In genomic region chr11:128813729-128814128, GRCh38 we compare ENCODE assay signal across 26 cellular contexts. TPM values are rescaled to one million over a fixed set of nuclear protein-coding genes. Genes with fewer than 3 reads are reported as not detected.
DNase-seq lines count a peak whose midpoint lies in the region; ATAC-seq, FAIRE-seq and TF ChIP-seq lines count a peak whose summit lies in the region.
"Had no signal": no experiment of that assay in that cellular context is flagged by ENCODE, and none has a peak within 500 bp of the region (broad histone marks: within the 10 kb centered on the region; RNA-seq: fewer than 3 reads in every experiment).

No MANE protein-coding gene starts in this region.

- H2AFZ ChIP-seq in H1 (ENCODE audit: low read length) (peak overlapping the region; percentile 59; the same call in 1 of the 2 replicates), trophoblast cell (ENCODE audit: insufficient read depth, low read length, poor library complexity) (no peak overlapping the region)

- H2BK120ac ChIP-seq in H1 (replicated peaks; ENCODE audit: low read depth, low read length), result no peak overlapping the region
- H2BK120ac ChIP-seq in trophoblast cell (ENCODE audit: insufficient read depth, low read length, poor library complexity), result no peak overlapping the region

- H3K18ac ChIP-seq in H1 (ENCODE audit: extremely low read depth, low read length), result no peak overlapping the region
- no peak overlapping the region for H3K18ac ChIP-seq in trophoblast cell (ENCODE audit: low read length)

- H2BK12ac ChIP-seq in H1 (ENCODE audit: low read depth, low read length) (no peak overlapping the region), trophoblast cell (ENCODE audit: low read length) (peak overlapping the region; percentile 23)

- no peak overlapping the region for H4K12ac ChIP-seq in trophoblast cell (ENCODE audit: low read depth, low read length)

- H2BK15ac ChIP-seq in H1 (ENCODE audit: low read length), result no peak overlapping the region

- H4K5ac ChIP-seq in H1 (ENCODE audit: insufficient read length, low read depth, low read length), result no peak overlapping the region

- no peak overlapping the region for H3K4me2 ChIP-seq in H1 (ENCODE audit: insufficient read depth in 1 of 2, low read depth in 2 of 2, low read length in 2 of 2)
- no peak overlapping the region for H3K4me2 ChIP-seq in trophoblast cell (ENCODE audit: low read length)
- H3K4me2 ChIP-seq: SK-N-SH had no signal

- H3K36me3 ChIP-seq in CD8-positive, alpha-beta memory T cell (ENCODE audit: insufficient read depth, low read length), result peaks cover 26% of the 10 kb centered on the region
- H3K36me3 ChIP-seq in H1 (ENCODE audit: control insufficient read depth in 2 of 4, insufficient read depth in 4 of 4, low read length in 3 of 4) (no peaks in the 10 kb centered on the region), trophoblast cell (ENCODE audit: control insufficient read depth in 1 of 2, insufficient read depth in 2 of 2, low read length in 2 of 2) (no peaks in the 10 kb centered on the region), right atrium auricular region (no peaks in the 10 kb centered on the region)
- peaks cover 9 to 75% (median 19%) of the 10 kb centered on the region in 3 experiments for H3K36me3 ChIP-seq in naive thymus-derived CD4-positive, alpha-beta T cell (ENCODE audit: control insufficient read depth in 2 of 3, insufficient read depth in 3 of 3, low read length in 3 of 3)
- H3K36me3 ChIP-seq: BE2C had no signal

- no peak overlapping the region for H4K91ac ChIP-seq in H1 (replicated peaks; ENCODE audit: insufficient read length, low read length)
- H4K91ac ChIP-seq in trophoblast cell (ENCODE audit: low read depth, low read length), result no peak overlapping the region

- no peak overlapping the region for H2BK5ac ChIP-seq in H1 (ENCODE audit: low read depth, low read length)
- H2BK5ac ChIP-seq in trophoblast cell (ENCODE audit: low read depth, low read length, poor library complexity), result no peak overlapping the region

- FAIRE-seq in H1 (lab: Jason Lieb, UNC), result no peak
- FAIRE-seq: G401.6, GM18507, H54 had no signal

- peaks cover 3% of the 10 kb centered on the region; the same call in 1 of the 2 replicates for H3K23me2 ChIP-seq in H1 (ENCODE audit: low read depth, low read length)

- H3K9me3 Mint-ChIP-seq in CD4-positive, alpha-beta T cell, result no peaks in the 10 kb centered on the region
- no peaks in the 10 kb centered on the region for H3K9me3 Mint-ChIP-seq in CD8-positive, alpha-beta memory T cell
- H3K9me3 Mint-ChIP-seq in naive thymus-derived CD4-positive, alpha-beta T cell, result peaks cover 0 to 1% (median 0%) of the 10 kb centered on the region in 11 donors

- H3K79me2 ChIP-seq in H1 (ENCODE audit: control insufficient read depth in 1 of 2, insufficient read depth in 2 of 2, low read length in 2 of 2) (no peaks in the 10 kb centered on the region), trophoblast cell (ENCODE audit: control insufficient read depth, insufficient read depth, low read length, poor library complexity) (no peaks in the 10 kb centered on the region)

- intact Hi-C loops in CD4-positive, alpha-beta T cell (cut with DNase I, micrococcal nuclease), result no loop called here
- intact Hi-C loops in naive thymus-derived CD4-positive, alpha-beta T cell (cut with micrococcal nuclease), result no loop called here

- no peak overlapping the region for H3K4ac ChIP-seq in H1 (replicated peaks; ENCODE audit: insufficient read length, low read depth, low read length)
- H3K4ac ChIP-seq in trophoblast cell (ENCODE audit: low read depth, low read length), result no peak overlapping the region

- H3K36me3 Mint-ChIP-seq in CD4-positive, alpha-beta T cell (ENCODE audit: low read depth), result peaks cover 87% of the 10 kb centered on the region
- H3K36me3 Mint-ChIP-seq in CD8-positive, alpha-beta memory T cell, result peaks cover 8 to 82% (median 26%) of the 10 kb centered on the region in 3 donors
- peaks cover 7 to 60% (median 27%) of the 10 kb centered on the region in 5 donors for H3K36me3 Mint-ChIP-seq in naive thymus-derived CD4-positive, alpha-beta T cell

- no peaks in the 10 kb centered on the region for H3K79me1 ChIP-seq in H1 (ENCODE audit: low read depth, low read length)
- peaks cover 6% of the 10 kb centered on the region for H3K79me1 ChIP-seq in trophoblast cell (ENCODE audit: low read length)

- H3K23ac ChIP-seq in H1 (ENCODE audit: insufficient read length), result no peak overlapping the region
- H3K23ac ChIP-seq in trophoblast cell (ENCODE audit: low read length), result no peak overlapping the region

- H3K27ac ChIP-seq in CD4-positive, alpha-beta T cell (ENCODE audit: low read depth, low read length), result no peak overlapping the region
- H3K27ac ChIP-seq in CD8-positive, alpha-beta memory T cell (ENCODE audit: low read depth, low read length), result no peak overlapping the region
- H3K27ac ChIP-seq in H1 (ENCODE audit: low read depth, low read length), result no peak overlapping the region; the same call in 1 of the 2 replicates
- no peak overlapping the region for H3K27ac ChIP-seq in trophoblast cell (ENCODE audit: low read depth, low read length)
- H3K27ac ChIP-seq in right atrium auricular region, result no peak overlapping the region
- no peak overlapping the region for H3K27ac ChIP-seq in naive thymus-derived CD4-positive, alpha-beta T cell (ENCODE audit: low read depth, low read length)

- H2BK20ac ChIP-seq in H1 (ENCODE audit: low read length), result no peak overlapping the region

- no peak for TF ChIP-seq POLR2A in H1 (IDR thresholded peaks at IDR 0.05; ENCODE audit: control extremely low read depth in 1 of 2, low read depth in 2 of 2, low read length in 2 of 2)

- H3K14ac ChIP-seq in H1 (ENCODE audit: insufficient read length) (no peak overlapping the region), trophoblast cell (ENCODE audit: low read length) (no peak overlapping the region)

- H3K4me3 ChIP-seq in CD8-positive, alpha-beta memory T cell (ENCODE audit: low read length), result no peak overlapping the region
- H3K4me3 ChIP-seq in H1 (ENCODE audit: extremely low read depth in 1 of 4, insufficient read depth in 2 of 4, low read depth in 3 of 4, low read length in 4 of 4) (no peak overlapping the region), trophoblast cell (ENCODE audit: low read depth, low read length) (no peak overlapping the region), right atrium auricular region (no peak overlapping the region)
- H3K4me3 ChIP-seq in naive thymus-derived CD4-positive, alpha-beta T cell (ENCODE audit: low read length), result no peak overlapping the region

- H3K9me3 ChIP-seq in CD4-positive, alpha-beta T cell (ENCODE audit: control insufficient read depth, low read length), result no peaks in the 10 kb centered on the region
- no peaks in the 10 kb centered on the region for H3K9me3 ChIP-seq in CD8-positive, alpha-beta memory T cell (ENCODE audit: low read length)
- H3K9me3 ChIP-seq in H1 (ENCODE audit: insufficient read depth in 2 of 2, low read depth in 1 of 2, low read length in 1 of 2) (no peaks in the 10 kb centered on the region), trophoblast cell (ENCODE audit: insufficient read depth, low read depth, low read length) (peaks cover 3% of the 10 kb centered on the region), right atrium auricular region (no peaks in the 10 kb centered on the region)
- H3K9me3 ChIP-seq in naive thymus-derived CD4-positive, alpha-beta T cell (ENCODE audit: control insufficient read depth in 2 of 3, low read length in 3 of 3), result no peaks in the 10 kb centered on the region
- H3K9me3 ChIP-seq: BE2C, SK-N-SH had no signal

- H4K8ac ChIP-seq in H1 (ENCODE audit: extremely low read depth, insufficient read depth, low read length) (no peak overlapping the region), trophoblast cell (ENCODE audit: low read depth, low read length) (no peak overlapping the region)

- no peaks in the 10 kb centered on the region for H3K4me1 ChIP-seq in CD8-positive, alpha-beta memory T cell (ENCODE audit: insufficient read depth, low read length)
- peaks cover 6 to 14% (median 8%) of the 10 kb centered on the region in 4 experiments; a peak in 5 of 7 replicates for H3K4me1 ChIP-seq in H1 (replicated peaks in 1 of 4; ENCODE audit: control insufficient read depth in 3 of 4, insufficient read depth in 4 of 4, low read length in 3 of 4)
- peaks cover 8% of the 10 kb centered on the region in 2 experiments for H3K4me1 ChIP-seq in trophoblast cell (ENCODE audit: control insufficient read depth in 1 of 2, insufficient read depth in 2 of 2, low read length in 2 of 2)
- H3K4me1 ChIP-seq in right atrium auricular region, result no peaks in the 10 kb centered on the region
- H3K4me1 ChIP-seq in naive thymus-derived CD4-positive, alpha-beta T cell (ENCODE audit: control insufficient read depth in 2 of 2, insufficient read depth in 2 of 2, low read length in 2 of 2), result no peaks in the 10 kb centered on the region
- H3K4me1 ChIP-seq: BE2C had no signal

- H3K27me3 ChIP-seq in CD4-positive, alpha-beta T cell (ENCODE audit: control insufficient read depth, insufficient read depth, low read length), result no peaks in the 10 kb centered on the region
- no peaks in the 10 kb centered on the region for H3K27me3 ChIP-seq in CD8-positive, alpha-beta memory T cell (ENCODE audit: insufficient read depth, low read length, poor library complexity, severe bottlenecking)
- H3K27me3 ChIP-seq in H1 (replicated peaks in 1 of 4; ENCODE audit: control insufficient read depth in 3 of 4, extremely low read depth in 1 of 4, insufficient read depth in 3 of 4, low read length in 3 of 4), result no peaks in the 10 kb centered on the region
- H3K27me3 ChIP-seq in trophoblast cell (ENCODE audit: insufficient read depth, low read length), result no peaks in the 10 kb centered on the region
- H3K27me3 ChIP-seq in right atrium auricular region, result no peaks in the 10 kb centered on the region
- no peaks in the 10 kb centered on the region for H3K27me3 ChIP-seq in naive thymus-derived CD4-positive, alpha-beta T cell (ENCODE audit: control insufficient read depth in 2 of 2, insufficient read depth in 2 of 2, low read length in 2 of 2)
- H3K27me3 ChIP-seq: BE2C had no signal

- no peak for ATAC-seq in CD4-positive, alpha-beta T cell (ENCODE audit: poor library complexity)
- no peak for ATAC-seq in naive thymus-derived CD4-positive, alpha-beta T cell
- ATAC-seq: Panc1 had no signal

- DNase-seq in CD4-positive, alpha-beta T cell, result no peak
- DNase-seq in CD8-positive, alpha-beta memory T cell, result no peak
- DNase-seq in H1 (ENCODE audit: low read depth in 1 of 2, low spot score in 2 of 2) (no peak), trophoblast cell (no peak), right atrium auricular region (ENCODE audit: low spot score) (no peak), iPS-NIHi11 (ENCODE audit: low spot score) (no peak)
- DNase-seq in naive thymus-derived CD4-positive, alpha-beta T cell, result no peak
- DNase-seq: BE2C, Calu3, DMS153, Kasumi-1, NCI-H1694, NCI-H2081, NCI-H2171, NCI-H345, NCI-H524 treated with DMSO at 0.1 percent for 48 hours, NCI-H82, SIG-M5, SK-N-SH had no signal

- H3K9ac ChIP-seq in H1 (replicated peaks in 1 of 4; ENCODE audit: extremely low read depth in 1 of 4, low read depth in 3 of 4, low read length in 3 of 4) (no peak overlapping the region), trophoblast cell (ENCODE audit: low read length) (no peak overlapping the region)
- H3K9ac ChIP-seq: SK-N-SH had no signal

- peak overlapping the region; percentile 24 for H3K27ac Mint-ChIP-seq in CD4-positive, alpha-beta T cell
- H3K27ac Mint-ChIP-seq in CD8-positive, alpha-beta memory T cell, result peak overlapping the region in 7 of 8 donors; percentile 37 to 81 (median 68)
- peak overlapping the region in 3 of 9 donors; percentile 14 to 66 (median 62) for H3K27ac Mint-ChIP-seq in naive thymus-derived CD4-positive, alpha-beta T cell

- CTCF ChIA-PET in CD4-positive, alpha-beta T cell (lab: Charles Lee), result no interaction called here
- CTCF ChIA-PET in CD8-positive, alpha-beta memory T cell (lab: Charles Lee), result interaction anchor here (1.4 kb wide), 1 partner anchor 656 kb away, joined by 5 read pairs; no protein-coding TSS in a partner anchor
- CTCF ChIA-PET in H1 (lab: Charles Lee; ENCODE audit: partially characterized antibody), result interaction anchor here (1.4 kb wide), 1 partner anchor 37 kb away, joined by 4 read pairs; no protein-coding TSS in a partner anchor
- CTCF ChIA-PET in naive thymus-derived CD4-positive, alpha-beta T cell (lab: Charles Lee), result no interaction called here

- H3K27me3 Mint-ChIP-seq in CD4-positive, alpha-beta T cell, result no peaks in the 10 kb centered on the region
- no peaks in the 10 kb centered on the region for H3K27me3 Mint-ChIP-seq in CD8-positive, alpha-beta memory T cell
- H3K27me3 Mint-ChIP-seq in naive thymus-derived CD4-positive, alpha-beta T cell, result no peaks in the 10 kb centered on the region

- TF ChIP-seq CTCF in CD4-positive, alpha-beta T cell (IDR thresholded peaks at IDR 0.05), result no peak
- TF ChIP-seq CTCF in H1 (IDR thresholded peaks at IDR 0.05; ENCODE audit: control extremely low read depth in 1 of 3, insufficient read depth in 1 of 3, low read depth in 1 of 3, low read length in 3 of 3), result no peak
- no peak for TF ChIP-seq CTCF in right atrium auricular region (IDR thresholded peaks at IDR 0.05)

- TF ChIP-seq EP300 in H1 (IDR thresholded peaks at IDR 0.05; ENCODE audit: borderline replicate concordance in 1 of 2, low read depth in 2 of 2, low read length in 2 of 2), result no peak

- no peaks in the 10 kb centered on the region for H4K20me1 ChIP-seq in H1 (replicated peaks in 1 of 2; ENCODE audit: control insufficient read depth in 1 of 2, insufficient read depth in 2 of 2, low read length in 2 of 2)

- WGBS in H1 (ENCODE audit: extremely low coverage in 1 of 2, insufficient coverage in 1 of 2, insufficient read length in 1 of 2, insufficient replicate concordance in 2 of 2, low coverage in 1 of 2, low lambda C conversion rate in 2 of 2, missing lambda C conversion rate in 1 of 2), 2 experiments, result 90% methylated on average over 4 of the region's 4 CpGs; no CpG with 5 or more reads in 1 of the 2 experiments
- WGBS in trophoblast cell (ENCODE audit: extremely low coverage, insufficient coverage, insufficient read length), result no CpG with 5 or more reads among the region's 4 CpGs

- POLR2A ChIA-PET in CD4-positive, alpha-beta T cell (lab: Charles Lee), result no interaction called here
- POLR2A ChIA-PET in CD8-positive, alpha-beta memory T cell (lab: Charles Lee), result no interaction called here
- POLR2A ChIA-PET in H1 (lab: Charles Lee; ENCODE audit: partially characterized antibody), result no interaction called here
- POLR2A ChIA-PET in naive thymus-derived CD4-positive, alpha-beta T cell (lab: Charles Lee), result no interaction called here

- H3K56ac ChIP-seq in H1 (replicated peaks; ENCODE audit: insufficient read length, low read depth, low read length), result no peak overlapping the region

- no peak overlapping the region for H3K4me3 Mint-ChIP-seq in CD4-positive, alpha-beta T cell
- no peak overlapping the region for H3K4me3 Mint-ChIP-seq in CD8-positive, alpha-beta memory T cell
- H3K4me3 Mint-ChIP-seq in naive thymus-derived CD4-positive, alpha-beta T cell, result no peak overlapping the region

- no peak for TF ChIP-seq RAD21 in H1 (IDR thresholded peaks at IDR 0.05 in 1 of 2, conservative IDR thresholded peaks at IDR 0.05 in 1 of 2; ENCODE audit: low read depth in 2 of 2, low read length in 2 of 2)

- H3K4me1 Mint-ChIP-seq in CD4-positive, alpha-beta T cell (ENCODE audit: low read depth), result no peaks in the 10 kb centered on the region
- peaks cover 4 to 24% (median 9%) of the 10 kb centered on the region in 3 donors for H3K4me1 Mint-ChIP-seq in CD8-positive, alpha-beta memory T cell
- H3K4me1 Mint-ChIP-seq in naive thymus-derived CD4-positive, alpha-beta T cell, result peaks cover 0 to 7% (median 4%) of the 10 kb centered on the region in 7 donors

- H2AK5ac ChIP-seq in H1 (ENCODE audit: low read depth, low read length), result no peak overlapping the region
- no peak overlapping the region for H2AK5ac ChIP-seq in trophoblast cell (ENCODE audit: low read length)

RNA-seq across cellular contexts. Expression of gene KCNJ1, which starts 53.4 kb away (rescaled TPM):
- under 1 TPM; 0.22 to 0.27 TPM for total RNA-seq in CD4-positive, alpha-beta T cell
- total RNA-seq in CD8-positive, alpha-beta memory T cell, result not detected
- not detected for polyA plus RNA-seq in CD8-positive, alpha-beta memory T cell
- 0.15 and 0.17 TPM in 2 replicates for total RNA-seq in H1 (2021; fragmentation: NEBNext Ultra II Directional; extraction: Animal tissue kit (Norgen Biotek cat#: 25700))
- polyA plus RNA-seq in H1 (2011; rRNA removed), result 0.19 and 0.23 TPM in 2 replicates
- polyA plus RNA-seq in H1 (2011; cell fraction: cytosol; rRNA removed), result 0.14 TPM
- polyA plus RNA-seq in H1 (2011; cell fraction: nucleus; rRNA removed), result 0.14 TPM
- 0.17 to 0.64 TPM (median 0.23 TPM) in 4 replicates for polyA plus RNA-seq in H1 (2012, experiment 1 of 2)
- polyA plus RNA-seq in H1 (2012, experiment 2 of 2), result not detected
- polyA plus RNA-seq in H1 (2013, experiment 1 of 2), result 0.12 TPM
- 0.11 TPM for polyA plus RNA-seq in H1 (2013, experiment 2 of 2)
- polyA minus RNA-seq in H1 (2011; rRNA and poly(A)+ RNA removed), result 0.06 and 0.22 TPM in 2 replicates
- polyA minus RNA-seq in H1 (2011; cell fraction: cytosol; rRNA and poly(A)+ RNA removed), result not detected
- polyA minus RNA-seq in H1 (2011; cell fraction: nucleus; rRNA and poly(A)+ RNA removed), result 0.10 TPM
- not detected in 2 replicates for polyA plus RNA-seq in trophoblast cell (2013)
- total RNA-seq in right atrium auricular region, result not detected
- not detected for total RNA-seq in naive thymus-derived CD4-positive, alpha-beta T cell
- polyA plus RNA-seq in naive thymus-derived CD4-positive, alpha-beta T cell, result under 1 TPM; 0.12 to 0.22 TPM
- total RNA-seq: A673, Calu3, Daoy, MCF 10A had no signal
- polyA plus RNA-seq: SK-N-SH had no signal

Comparison
In these comparisons a context has a peak if more than half of its experiments do, and no peak if none do; other contexts are left out.
1. CTCF ChIA-PET loops: an anchor here in CD8-positive, alpha-beta memory T cell (1.4 kb wide) and H1 (1.4 kb wide); none called in CD4-positive, alpha-beta T cell and naive thymus-derived CD4-positive, alpha-beta T cell.